ENCODE assay signal across 8 cellular contexts in the genomic region with DNA sequence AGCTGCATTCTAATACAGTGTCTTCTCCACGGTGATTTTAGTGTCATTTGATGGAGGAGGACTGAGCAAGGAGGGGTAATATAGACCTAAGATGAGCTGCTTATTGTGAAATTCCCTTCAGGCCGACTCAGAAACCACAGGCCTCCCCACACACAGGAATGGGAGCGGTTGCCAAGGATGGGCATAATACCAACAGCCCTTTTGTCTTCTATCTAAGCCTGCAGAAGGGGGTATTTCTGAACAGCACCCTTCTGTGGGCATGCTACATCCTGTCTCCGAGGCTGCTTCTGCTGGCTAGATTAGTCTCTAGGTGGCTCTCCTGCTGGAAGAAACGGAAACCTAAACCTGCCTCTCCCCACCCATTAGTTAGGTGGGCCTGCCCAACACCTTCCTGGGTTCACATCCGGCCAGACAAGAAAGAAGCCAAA.
A peak's percentile ranks its signal among the peaks of the same experiment; 100 is the strongest.
DNase-seq lines count a peak whose midpoint lies in the region; ATAC-seq, FAIRE-seq and TF ChIP-seq lines count a peak whose summit lies in the region.

No MANE protein-coding gene starts in this region.

- TF ChIP-seq CTCF in WERI-Rb-1 (IDR thresholded peaks at IDR 0.05; ENCODE audit: low read depth, low read length), result no peak
- no peak for TF ChIP-seq CTCF in foreskin fibroblast (IDR thresholded peaks at IDR 0.05; ENCODE audit: low read depth, low read length)

- intact Hi-C loops in left cardiac atrium (cut with DNase I) (loop anchor here in 1 of 2 donors (10.0 kb wide), 1 partner anchor 537 kb away; no protein-coding TSS in a partner anchor), cardiac septum (cut with DNase I) (loop anchor here (1.0 to 10.0 kb wide), 5 partner anchors 73 to 547 kb away; no protein-coding TSS in a partner anchor)

- H3K27ac ChIP-seq in WERI-Rb-1, result peak overlapping the region; percentile 0

- H3K9me3 ChIP-seq in WERI-Rb-1 (ENCODE audit: severe bottlenecking), result no peaks in the 10 kb centered on the region

- no peak for DNase-seq in left cardiac atrium
- no peak for DNase-seq in cardiac septum (ENCODE audit: low spot score)
- peak; percentile 7 for DNase-seq in WERI-Rb-1
- DNase-seq in foreskin fibroblast, result peak; percentile 45 to 77
- DNase-seq in urothelium cell line (ENCODE audit: low spot score), result peak; percentile 61
- DNase-seq in GOT3 (lab: John Stamatoyannopoulos, UW), result no peak
- DNase-seq in NCI-H510A treated with DMSO at 0.1 percent for 48 hours (lab: John Stamatoyannopoulos, UW), result no peak

- no peaks in the 10 kb centered on the region for H3K27me3 ChIP-seq in WERI-Rb-1 (ENCODE audit: insufficient read depth, low read depth, severe bottlenecking)

- H3K36me3 ChIP-seq in WERI-Rb-1, result peaks cover 45% of the 10 kb centered on the region

- H3K4me3 ChIP-seq in WERI-Rb-1 (ENCODE audit: low read depth, low read length) (no peak overlapping the region), foreskin fibroblast (ENCODE audit: low read depth in 1 of 2, low read length in 2 of 2) (no peak overlapping the region)

- ATAC-seq in left cardiac atrium, result peak; percentile 20 to 52
- ATAC-seq in HG02970 (IDR thresholded peaks at IDR 0.05; ENCODE audit: low FRiP score, unreplicated experiment), result no peak

- no peak for FAIRE-seq in urothelium cell line (lab: Jason Lieb, UNC)

Comparison
In these comparisons a context has a peak if more than half of its experiments do, and no peak if none do; other contexts are left out.
1. DNase-seq: peak in WERI-Rb-1 (single experiment), foreskin fibroblast (2 of 2) and urothelium cell line (single experiment); none in left cardiac atrium (single experiment), cardiac septum (single experiment), GOT3 (single experiment) and NCI-H510A treated with DMSO at 0.1 percent for 48 hours (single experiment).